1 cellular context compared by ENCODE assay signal in genomic region chr17:45834471-45835396, GRCh38.
TF ChIP-seq lines count a peak whose summit lies in the region.

No MANE protein-coding gene starts in this region.

TF ChIP-seq in WTC11, 78 proteins besides CTCF, POLR2A, EP300 and RAD21 (continued from another document):
- TF ChIP-seq PRDM15 (CRISPR knock-in tag; IDR thresholded peaks at IDR 0.05) (no peak), CBFB (CRISPR knock-in tag; IDR thresholded peaks at IDR 0.05; ENCODE audit: low read depth) (no peak), TEAD4 (CRISPR knock-in tag; IDR thresholded peaks at IDR 0.05) (no peak), TCF7 (CRISPR knock-in tag; IDR thresholded peaks at IDR 0.05; ENCODE audit: low read depth) (no peak), MYBL2 (CRISPR knock-in tag; IDR thresholded peaks at IDR 0.05) (no peak), GABPB1 (CRISPR knock-in tag; IDR thresholded peaks at IDR 0.05) (no peak), ARID4B (CRISPR knock-in tag; IDR thresholded peaks at IDR 0.05; ENCODE audit: borderline replicate concordance) (no peak)
